ENCODE assay signal across 19 cellular contexts in genomic region chr1:244710474-244711062, GRCh38.
"Had no signal": no experiment of that assay in that cellular context is flagged by ENCODE, and none has a peak within 500 bp of the region (broad histone marks: within the 10 kb centered on the region; RNA-seq: fewer than 3 reads in every experiment).

No MANE protein-coding gene starts in this region.

- DNase-seq: activated CD4-positive, alpha-beta memory T cell treated with anti-CD3 and anti-CD28 coated beads for 36 hours; activated CD4-positive, alpha-beta T cell treated with anti-CD3 and anti-CD28 coated beads for 48 hours; activated effector memory CD4-positive, alpha-beta T cell treated with anti-CD3 and anti-CD28 coated beads, Interleukin-2, amount 50 U/mL, for 16 hours; activated naive CD4-positive, alpha-beta T cell treated with anti-CD3 and anti-CD28 coated beads, Interleukin-2, amount 10 ng/mL, durations not matched to agents 7 days and 5 days; amygdala; immature natural killer cell; left lung; mammary epithelial cell; ovary; stimulated activated CD4-positive, alpha-beta T cell treated with anti-CD3 and anti-CD28 coated beads, Interleukin-4, amount 100 ng/mL, for 4 hours; substantia nigra; T-helper 2 cell; thyroid gland had no signal

- H3K4me3 ChIP-seq: hepatocyte, left lung, ovary, prostate gland, thyroid gland had no signal

- H2AFZ ChIP-seq: hepatocyte had no signal

- H3K4me3 Mint-ChIP-seq: activated CD4-positive, alpha-beta memory T cell treated with anti-CD3 and anti-CD28 coated beads for 36 hours; activated naive CD4-positive, alpha-beta T cell treated with anti-CD3 and anti-CD28 coated beads, Interleukin-2, amount 10 ng/mL, durations not matched to agents 7 days and 5 days; immature natural killer cell; mesothelial cell of epicardium; natural killer cell treated with Interleukin-12 subunit alpha and Interleukin-12 subunit beta and Interleukin-15 and Interleukin-18, amount 100 ng/mL, for 72 hours; stimulated activated naive CD8-positive, alpha-beta T cell treated with anti-CD3 and anti-CD28 coated beads, Interleukin-15, Interleukin-2, amounts not matched to agents 100 ng/mL and 50 ng/mL, for 24 hours had no signal

- H3K4me2 ChIP-seq: hepatocyte had no signal

- H3K9me3 Mint-ChIP-seq: activated CD4-positive, alpha-beta memory T cell treated with anti-CD3 and anti-CD28 coated beads for 36 hours; activated naive CD4-positive, alpha-beta T cell treated with anti-CD3 and anti-CD28 coated beads, Interleukin-2, amount 10 ng/mL, durations not matched to agents 7 days and 5 days; immature natural killer cell; mesothelial cell of epicardium; natural killer cell treated with Interleukin-12 subunit alpha and Interleukin-12 subunit beta and Interleukin-15 and Interleukin-18, amount 100 ng/mL, for 72 hours; stimulated activated naive CD8-positive, alpha-beta T cell treated with anti-CD3 and anti-CD28 coated beads, Interleukin-15, Interleukin-2, amounts not matched to agents 100 ng/mL and 50 ng/mL, for 24 hours had no signal

- H3K27me3 ChIP-seq: hepatocyte, left lung, neutrophil, ovary, thyroid gland had no signal

- H3K36me3 ChIP-seq: ovary, prostate gland had no signal

- H3K27ac Mint-ChIP-seq: activated CD4-positive, alpha-beta memory T cell treated with anti-CD3 and anti-CD28 coated beads for 36 hours; activated naive CD4-positive, alpha-beta T cell treated with anti-CD3 and anti-CD28 coated beads, Interleukin-2, amount 10 ng/mL, durations not matched to agents 7 days and 5 days; natural killer cell treated with Interleukin-12 subunit alpha and Interleukin-12 subunit beta and Interleukin-15 and Interleukin-18, amount 100 ng/mL, for 72 hours; stimulated activated naive CD8-positive, alpha-beta T cell treated with anti-CD3 and anti-CD28 coated beads, Interleukin-15, Interleukin-2, amounts not matched to agents 100 ng/mL and 50 ng/mL, for 24 hours had no signal

- ATAC-seq: left lung; natural killer cell treated with Interleukin-12 subunit alpha and Interleukin-12 subunit beta and Interleukin-15 and Interleukin-18, amount 100 ng/mL, for 72 hours had no signal

- H3K27me3 Mint-ChIP-seq: activated CD4-positive, alpha-beta memory T cell treated with anti-CD3 and anti-CD28 coated beads for 36 hours; activated naive CD4-positive, alpha-beta T cell treated with anti-CD3 and anti-CD28 coated beads, Interleukin-2, amount 10 ng/mL, durations not matched to agents 7 days and 5 days; natural killer cell treated with Interleukin-12 subunit alpha and Interleukin-12 subunit beta and Interleukin-15 and Interleukin-18, amount 100 ng/mL, for 72 hours; stimulated activated naive CD8-positive, alpha-beta T cell treated with anti-CD3 and anti-CD28 coated beads, Interleukin-15, Interleukin-2, amounts not matched to agents 100 ng/mL and 50 ng/mL, for 24 hours had no signal

- H3K27ac ChIP-seq: hepatocyte, left lung, neutrophil, ovary, prostate gland, thyroid gland had no signal

- H3K4me1 Mint-ChIP-seq: activated naive CD4-positive, alpha-beta T cell treated with anti-CD3 and anti-CD28 coated beads, Interleukin-2, amount 10 ng/mL, durations not matched to agents 7 days and 5 days; immature natural killer cell had no signal

- H3K9me3 ChIP-seq: left lung, neutrophil, ovary, prostate gland, thyroid gland had no signal

- H3K36me3 Mint-ChIP-seq: natural killer cell treated with Interleukin-12 subunit alpha and Interleukin-12 subunit beta and Interleukin-15 and Interleukin-18, amount 100 ng/mL, for 72 hours had no signal

- H3K4me1 ChIP-seq: left lung, prostate gland, thyroid gland had no signal

- H3K79me2 ChIP-seq: hepatocyte had no signal
